In the genomic region with DNA sequence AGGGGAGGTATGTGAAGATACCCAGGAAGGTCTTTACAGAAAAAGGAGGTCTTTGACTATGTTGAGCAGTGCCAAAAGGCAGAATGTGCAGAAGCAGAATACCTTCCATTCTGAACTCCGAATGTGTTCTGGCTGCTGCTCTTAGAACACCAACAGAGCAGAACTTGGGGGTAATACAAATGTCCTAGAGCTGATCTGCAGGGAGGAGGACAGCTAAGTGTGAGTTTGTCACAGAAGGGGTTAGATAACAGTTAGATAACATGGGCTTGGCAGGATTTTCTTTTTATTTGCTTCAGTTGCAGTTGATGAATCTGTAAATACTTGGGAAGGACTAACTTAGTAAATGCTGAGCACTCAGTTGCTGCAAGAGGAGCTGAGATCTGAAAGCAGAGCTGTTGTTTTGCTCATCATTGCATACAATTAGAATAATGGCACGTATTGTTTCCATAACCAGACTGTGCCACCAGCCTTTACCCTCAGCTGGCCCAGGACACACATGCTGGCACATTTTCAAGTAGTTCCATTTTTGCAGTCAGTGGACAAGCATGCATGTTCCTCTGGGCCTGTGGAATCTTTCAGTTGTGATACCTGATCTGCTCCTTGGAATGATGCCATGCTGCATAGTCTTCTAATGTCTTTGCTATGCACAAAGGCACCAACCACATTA, we compare ENCODE assay signal across 1 cellular context.
TF ChIP-seq lines count a peak whose summit lies in the region.

No MANE protein-coding gene starts in this region.

TF ChIP-seq in GM12878, 131 proteins besides CTCF, POLR2A, EP300 and RAD21:
- TF ChIP-seq, protein P1, sequence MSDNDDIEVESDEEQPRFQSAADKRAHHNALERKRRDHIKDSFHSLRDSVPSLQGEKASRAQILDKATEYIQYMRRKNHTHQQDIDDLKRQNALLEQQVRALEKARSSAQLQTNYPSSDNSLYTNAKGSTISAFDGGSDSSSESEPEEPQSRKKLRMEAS (IDR thresholded peaks at IDR 0.05; ENCODE audit: low read depth, low read length): no peak
- TF ChIP-seq ZNF24 (IDR thresholded peaks at IDR 0.05): no peak
- TF ChIP-seq, protein P2, sequence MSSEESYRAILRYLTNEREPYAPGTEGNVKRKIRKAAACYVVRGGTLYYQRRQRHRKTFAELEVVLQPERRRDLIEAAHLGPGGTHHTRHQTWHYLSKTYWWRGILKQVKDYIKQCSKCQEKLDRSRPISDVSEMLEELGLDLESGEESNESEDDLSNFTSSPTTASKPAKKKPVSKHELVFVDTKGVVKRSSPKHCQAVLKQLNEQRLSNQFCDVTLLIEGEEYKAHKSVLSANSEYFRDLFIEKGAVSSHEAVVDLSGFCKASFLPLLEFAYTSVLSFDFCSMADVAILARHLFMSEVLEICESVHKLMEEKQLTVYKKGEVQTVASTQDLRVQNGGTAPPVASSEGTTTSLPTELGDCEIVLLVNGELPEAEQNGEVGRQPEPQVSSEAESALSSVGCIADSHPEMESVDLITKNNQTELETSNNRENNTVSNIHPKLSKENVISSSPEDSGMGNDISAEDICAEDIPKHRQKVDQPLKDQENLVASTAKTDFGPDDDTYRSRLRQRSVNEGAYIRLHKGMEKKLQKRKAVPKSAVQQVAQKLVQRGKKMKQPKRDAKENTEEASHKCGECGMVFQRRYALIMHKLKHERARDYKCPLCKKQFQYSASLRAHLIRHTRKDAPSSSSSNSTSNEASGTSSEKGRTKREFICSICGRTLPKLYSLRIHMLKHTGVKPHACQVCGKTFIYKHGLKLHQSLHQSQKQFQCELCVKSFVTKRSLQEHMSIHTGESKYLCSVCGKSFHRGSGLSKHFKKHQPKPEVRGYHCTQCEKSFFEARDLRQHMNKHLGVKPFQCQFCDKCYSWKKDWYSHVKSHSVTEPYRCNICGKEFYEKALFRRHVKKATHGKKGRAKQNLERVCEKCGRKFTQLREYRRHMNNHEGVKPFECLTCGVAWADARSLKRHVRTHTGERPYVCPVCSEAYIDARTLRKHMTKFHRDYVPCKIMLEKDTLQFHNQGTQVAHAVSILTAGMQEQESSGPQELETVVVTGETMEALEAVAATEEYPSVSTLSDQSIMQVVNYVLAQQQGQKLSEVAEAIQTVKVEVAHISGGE (CRISPR knock-in tag; IDR thresholded peaks at IDR 0.05): no peak
- TF ChIP-seq MTA3 (IDR thresholded peaks at IDR 0.05; ENCODE audit: borderline replicate concordance, low read length): 0 out of 2 replicates have a peak, but pooled peaks have one; percentile 33
- no peak for TF ChIP-seq MYB (IDR thresholded peaks at IDR 0.05; ENCODE audit: borderline replicate concordance, low read depth, low read length)
- TF ChIP-seq SRF (IDR thresholded peaks at IDR 0.05; ENCODE audit: low read depth in 2 of 2, low read length in 2 of 2): no peak
- TF ChIP-seq SREBF1 (IDR thresholded peaks at IDR 0.05; ENCODE audit: low read length): no peak
- TF ChIP-seq RFX5 (IDR thresholded peaks at IDR 0.05; ENCODE audit: low read depth, low read length): no peak
